8 cellular contexts compared by ENCODE assay signal in the genomic region with DNA sequence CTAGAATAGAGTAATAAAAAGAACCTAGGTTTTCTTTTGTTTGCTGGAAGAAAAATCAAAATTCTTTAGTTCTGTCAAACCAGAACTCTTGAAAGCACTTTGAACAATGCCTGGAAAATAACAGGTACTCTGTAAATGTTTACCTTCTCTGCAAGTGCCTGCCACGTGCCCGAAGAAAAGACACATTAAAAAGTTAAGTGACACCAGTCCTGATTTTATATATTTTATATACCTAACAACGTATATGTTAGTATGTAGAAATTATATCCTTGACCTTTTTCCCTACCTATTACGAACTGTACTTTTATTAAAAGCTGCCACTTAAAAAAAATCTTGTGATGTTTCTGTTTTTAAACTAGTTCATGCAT. TPM values are rescaled to one million over a fixed set of nuclear protein-coding genes. Genes with fewer than 3 reads are reported as not detected.
DNase-seq lines count a peak whose midpoint lies in the region; TF ChIP-seq lines count a peak whose summit lies in the region.

No MANE protein-coding gene starts in this region.

- H2AFZ ChIP-seq in MM.1S (ENCODE audit: low read length) (peak overlapping the region; percentile 83), osteoblast (ENCODE audit: low read length) (peak overlapping the region; percentile 90)

- peak overlapping the region; percentile 97 for H3K4me3 Mint-ChIP-seq in Calu3 (ENCODE audit: low read depth, unreplicated experiment)

- no peak for TF ChIP-seq CTCF in Calu3 (IDR thresholded peaks at IDR 0.05; ENCODE audit: unreplicated experiment)
- TF ChIP-seq CTCF in MM.1S (IDR thresholded peaks at IDR 0.05; ENCODE audit: low read length): no peak
- TF ChIP-seq CTCF in osteoblast (IDR thresholded peaks at IDR 0.05; ENCODE audit: extremely low read depth, low read depth, low read length): no peak

- H3K27ac ChIP-seq in MM.1S (ENCODE audit: low read length) (peak overlapping the region; percentile 80; the same call in 1 of the 2 replicates), ectodermal cell (ENCODE audit: insufficient read depth, low read depth, low read length, poor library complexity, severe bottlenecking) (peak overlapping the region; percentile 99), osteoblast (ENCODE audit: low read depth, low read length) (peak overlapping the region; percentile 99)

- H3K9ac ChIP-seq in MM.1S (ENCODE audit: low read length): peak overlapping the region; percentile 69

- peaks cover 17% of the 10 kb centered on the region for H3K4me1 Mint-ChIP-seq in Calu3 (ENCODE audit: low read depth, unreplicated experiment)

- intact Hi-C loops in Calu3 (cut with micrococcal nuclease; ENCODE audit: unreplicated experiment): no loop called here

- H3K27ac Mint-ChIP-seq in Calu3 (ENCODE audit: unreplicated experiment): peak overlapping the region; percentile 98

- H3K4me1 ChIP-seq in MM.1S (ENCODE audit: low read length): 0 out of 2 replicates have a peak, but pooled peaks cover 13% of the 10 kb centered on the region
- H3K4me1 ChIP-seq in ectodermal cell (ENCODE audit: control insufficient read depth, insufficient read depth, low read length): peaks cover 8% of the 10 kb centered on the region
- peaks cover 17% of the 10 kb centered on the region for H3K4me1 ChIP-seq in osteoblast (ENCODE audit: insufficient read depth, low read length)

- DNase-seq in Calu3 (no peak), MM.1S (peak; percentile 13), osteoblast (ENCODE audit: insufficient read length, low spot score, missing footprints) (peak; percentile 14), NCI-H2029 (lab: John Stamatoyannopoulos, UW) (no peak), NCI-H2196 treated with DMSO at 0.1 percent for 48 hours (lab: John Stamatoyannopoulos, UW; ENCODE audit: unreplicated experiment) (no peak), OCI-M2 (lab: John Stamatoyannopoulos, UW; ENCODE audit: unreplicated experiment) (no peak), NCI-H2227 (lab: John Stamatoyannopoulos, UW; ENCODE audit: unreplicated experiment) (no peak)

- peaks cover 61% of the 10 kb centered on the region for H3K79me2 ChIP-seq in MM.1S (ENCODE audit: low read length)
- H3K79me2 ChIP-seq in osteoblast (ENCODE audit: insufficient read depth, low read length): peaks cover 51% of the 10 kb centered on the region

- H3K27me3 Mint-ChIP-seq in Calu3 (ENCODE audit: unreplicated experiment): no peaks in the 10 kb centered on the region

- H3F3A ChIP-seq in MM.1S (ENCODE audit: insufficient read depth, low read length): peaks cover 25% of the 10 kb centered on the region

- WGBS in ectodermal cell, 2 experiments: 10% methylated on average over 2 of the region's 4 CpGs

- no TSS peak for BruUV-seq in Calu3 (replicated peaks; lab: Mats Ljungman, UMichigan)

- H3K9me3 ChIP-seq in MM.1S (replicated peaks; ENCODE audit: insufficient read depth, low read length) (no peaks in the 10 kb centered on the region), ectodermal cell (ENCODE audit: control insufficient read depth, low read length) (no peaks in the 10 kb centered on the region), osteoblast (ENCODE audit: low read depth, low read length) (no peaks in the 10 kb centered on the region)

- H3K36me3 ChIP-seq in MM.1S (replicated peaks; ENCODE audit: insufficient read depth, low read length) (peaks cover 4% of the 10 kb centered on the region; the same call in 1 of the 2 replicates), ectodermal cell (ENCODE audit: control insufficient read depth, insufficient read depth, low read length) (no peaks in the 10 kb centered on the region), osteoblast (ENCODE audit: insufficient read depth, low read length) (peaks cover 4% of the 10 kb centered on the region)

- peaks cover 52% of the 10 kb centered on the region for H3K36me3 Mint-ChIP-seq in Calu3 (ENCODE audit: insufficient read depth, unreplicated experiment)

- CTCF ChIA-PET in Calu3 (lab: Charles Lee): interaction anchor here (1.5 to 2.9 kb wide), 2 partner anchors 21 to 82 kb away, joined by 7 to 27 read pairs; partner anchors contain the start of gene TMEM19

- H3K9me3 Mint-ChIP-seq in Calu3 (ENCODE audit: low read depth, unreplicated experiment): peaks cover 2% of the 10 kb centered on the region

- peaks cover 4% of the 10 kb centered on the region; the same call in 1 of the 2 replicates for H4K20me1 ChIP-seq in MM.1S (ENCODE audit: insufficient read depth, low read length)
- peaks cover 15% of the 10 kb centered on the region for H4K20me1 ChIP-seq in osteoblast (ENCODE audit: insufficient read depth, low read length)

- H3K4me2 ChIP-seq in MM.1S (ENCODE audit: low read depth, low read length): peak overlapping the region; percentile 77
- H3K4me2 ChIP-seq in osteoblast (ENCODE audit: insufficient read depth, low read length): peak overlapping the region; percentile 91

- H3K9me2 ChIP-seq in MM.1S (replicated peaks; ENCODE audit: insufficient read depth, low read length): no peaks in the 10 kb centered on the region

- H3K4me3 ChIP-seq in MM.1S (ENCODE audit: low read length) (peak overlapping the region; percentile 85), ectodermal cell (ENCODE audit: insufficient read depth, low read depth, low read length) (peak overlapping the region; percentile 93), osteoblast (ENCODE audit: insufficient read depth, low read length) (peak overlapping the region; percentile 81)

- H3K27me3 ChIP-seq in MM.1S (replicated peaks; ENCODE audit: insufficient read depth, low read length) (no peaks in the 10 kb centered on the region), ectodermal cell (ENCODE audit: control insufficient read depth, insufficient read depth, low read length, poor library complexity, severe bottlenecking) (no peaks in the 10 kb centered on the region), osteoblast (ENCODE audit: insufficient read depth, low read length) (no peaks in the 10 kb centered on the region)

RNA-seq across cellular contexts. Expression of gene THAP2, which starts 1.0 kb away (rescaled TPM):
- 8.3 and 9.6 TPM in 2 replicates for total RNA-seq in Calu3 (2022)
- 14.7 TPM for polyA plus RNA-seq in ectodermal cell (2013, experiment 1 of 4)
- 8.9 TPM for polyA plus RNA-seq in ectodermal cell (2013, experiment 2 of 4)
- 15.1 TPM for polyA plus RNA-seq in ectodermal cell (2013, experiment 3 of 4)
- 15.8 TPM for polyA plus RNA-seq in ectodermal cell (2013, experiment 4 of 4)
- total RNA-seq in osteoblast: 3.3 and 3.8 TPM in 2 replicates

RNA-seq across cellular contexts. Expression of gene ZFC3H1, which starts 1.4 kb away (rescaled TPM):
- total RNA-seq in Calu3 (2022) (64.0 and 66.6 TPM in 2 replicates), osteoblast (33.3 and 36.6 TPM in 2 replicates)
- 33.5 TPM for polyA plus RNA-seq in ectodermal cell (2013, experiment 1 of 4)
- 38.8 TPM for polyA plus RNA-seq in ectodermal cell (2013, experiment 2 of 4)
- polyA plus RNA-seq in ectodermal cell (2013, experiment 3 of 4): 28.8 TPM
- polyA plus RNA-seq in ectodermal cell (2013, experiment 4 of 4): 32.7 TPM

RNA-seq across cellular contexts. Expression of gene TMEM19, which starts 20.8 kb away (rescaled TPM):
- total RNA-seq in Calu3 (2022): 20.6 and 29.6 TPM in 2 replicates
- polyA plus RNA-seq in ectodermal cell (2013, experiment 1 of 4): 8.1 TPM
- 11.2 TPM for polyA plus RNA-seq in ectodermal cell (2013, experiment 2 of 4)
- polyA plus RNA-seq in ectodermal cell (2013, experiment 3 of 4): 10.1 TPM
- polyA plus RNA-seq in ectodermal cell (2013, experiment 4 of 4): 12.2 TPM
- total RNA-seq in osteoblast: 29.2 and 31.1 TPM in 2 replicates

Comparison
In these comparisons a context has a peak if more than half of its experiments do, and no peak if none do; other contexts are left out.
1. DNase-seq: peak in MM.1S (single experiment) and osteoblast (single experiment); none in Calu3 (single experiment), NCI-H2029 (single experiment), NCI-H2196 treated with DMSO at 0.1 percent for 48 hours (single experiment), OCI-M2 (single experiment) and NCI-H2227 (single experiment).
2. Peak in every context shown above with its lines, with median percentiles within 50 percentile points of each other: H3K27ac ChIP-seq and H3K4me3 ChIP-seq.